8 cellular contexts compared by ENCODE assay signal in genomic region chr16:47037746-47038458, GRCh38.
DNase-seq lines count a peak whose midpoint lies in the region; ATAC-seq, FAIRE-seq and TF ChIP-seq lines count a peak whose summit lies in the region.

No MANE protein-coding gene starts in this region.

- H4K20me1 ChIP-seq in DND-41 (ENCODE audit: insufficient read depth, low read length): no peaks in the 10 kb centered on the region

- H3K4me2 ChIP-seq in DND-41 (ENCODE audit: insufficient read depth, low read length): peak overlapping the region; percentile 64

- no peaks in the 10 kb centered on the region for H3K36me3 ChIP-seq in DND-41 (ENCODE audit: insufficient read depth, low read length)
- H3K36me3 ChIP-seq in neutrophil: no peaks in the 10 kb centered on the region
- H3K36me3 ChIP-seq in subcutaneous abdominal adipose tissue (ENCODE audit: control insufficient read depth in 5 of 5, insufficient read depth in 5 of 5, low read length in 5 of 5): no peaks in the 10 kb centered on the region

- H3K4me3 ChIP-seq in DND-41 (ENCODE audit: low read depth in 1 of 2, low read length in 2 of 2): peak overlapping the region; percentile 31 to 60; a peak in 3 of 4 replicates
- peak overlapping the region; percentile 66 to 86 for H3K4me3 ChIP-seq in neutrophil (ENCODE audit: low read depth in 1 of 2, low read length in 1 of 2)
- peak overlapping the region; percentile 51 to 76 (median 73) for H3K4me3 ChIP-seq in subcutaneous abdominal adipose tissue (ENCODE audit: low read depth in 1 of 5, low read length in 5 of 5)

- TF ChIP-seq CTCF in DND-41 (IDR thresholded peaks at IDR 0.05; ENCODE audit: borderline replicate concordance, extremely low read depth, low read length, poor library complexity, severe bottlenecking) (peak; percentile 96), neutrophil (IDR thresholded peaks at IDR 0.05) (peak; percentile 92)

- H3K79me2 ChIP-seq in DND-41 (ENCODE audit: insufficient read depth, low read length): no peaks in the 10 kb centered on the region

- H3K9me3 ChIP-seq in DND-41 (ENCODE audit: insufficient read depth, low read length, severe bottlenecking) (no peaks in the 10 kb centered on the region), neutrophil (no peaks in the 10 kb centered on the region), subcutaneous abdominal adipose tissue (ENCODE audit: control insufficient read depth in 5 of 5, low read length in 5 of 5) (no peaks in the 10 kb centered on the region)

- H3K27ac ChIP-seq in DND-41 (ENCODE audit: low read length) (no peak overlapping the region), neutrophil (peak overlapping the region; percentile 36), subcutaneous abdominal adipose tissue (ENCODE audit: low read depth, low read length) (no peak overlapping the region)

- peaks cover 13% of the 10 kb centered on the region for H3K4me1 ChIP-seq in DND-41 (ENCODE audit: insufficient read depth, low read length)
- peaks cover 9 to 10% of the 10 kb centered on the region in 2 experiments for H3K4me1 ChIP-seq in neutrophil (ENCODE audit: control insufficient read depth in 1 of 2, insufficient read depth in 1 of 2, low read depth in 1 of 2, low read length in 1 of 2)
- H3K4me1 ChIP-seq in subcutaneous abdominal adipose tissue (ENCODE audit: control insufficient read depth in 5 of 5, insufficient read depth in 5 of 5, low read length in 5 of 5): peaks cover 0 to 12% (median 8%) of the 10 kb centered on the region in 5 donors

- peaks cover 6% of the 10 kb centered on the region for H3K27me3 ChIP-seq in DND-41 (ENCODE audit: insufficient read depth, low read length, poor library complexity)
- H3K27me3 ChIP-seq in neutrophil: peaks cover 38% of the 10 kb centered on the region
- H3K27me3 ChIP-seq in subcutaneous abdominal adipose tissue (ENCODE audit: control insufficient read depth in 5 of 5, insufficient read depth in 4 of 5, low read length in 5 of 5): no peaks in the 10 kb centered on the region

- DNase-seq in DND-41: peak; percentile 87
- DNase-seq in HTR-8/SVneo (ENCODE audit: insufficient read length, low spot score): peak; percentile 83
- DNase-seq in RPMI7951 (ENCODE audit: low read depth): peak; percentile 78
- DNase-seq in activated effector memory CD4-positive, alpha-beta T cell treated with Interleukin-2 at 50 U/mL for 16 hours: peak; percentile 84
- peak; percentile 75 for DNase-seq in foreskin melanocyte

- H2AFZ ChIP-seq in DND-41 (ENCODE audit: low read depth, low read length): peak overlapping the region; percentile 76

- H3K9ac ChIP-seq in DND-41 (ENCODE audit: low read depth, low read length) (peak overlapping the region; percentile 62), subcutaneous abdominal adipose tissue (ENCODE audit: low read length in 5 of 5) (peak overlapping the region in 4 of 5 donors; percentile 46 to 76 (median 58))

- ATAC-seq in DND-41 (ENCODE audit: insufficient read depth, low read depth): peak; percentile 96
- ATAC-seq in GM21423 (IDR thresholded peaks at IDR 0.05; ENCODE audit: unreplicated experiment): peak; percentile 82

- peak; percentile 46 for FAIRE-seq in HTR-8/SVneo (lab: Jason Lieb, UNC)
